In genomic region chr6:132400641-132401119, GRCh38 we compare ENCODE assay signal across 8 cellular contexts. TPM values are rescaled to one million over a fixed set of nuclear protein-coding genes. Genes with fewer than 3 reads are reported as not detected.
DNase-seq lines count a peak whose midpoint lies in the region; ATAC-seq, FAIRE-seq and TF ChIP-seq lines count a peak whose summit lies in the region.

No MANE protein-coding gene starts in this region.

- no peaks in the 10 kb centered on the region for H3K9me3 ChIP-seq in iPS DF 6.9 (ENCODE audit: control insufficient read depth, insufficient read depth, low read length)

- no peaks in the 10 kb centered on the region for H3K36me3 ChIP-seq in iPS DF 6.9 (ENCODE audit: control insufficient read depth, insufficient read depth, low read length)

- no peak for TF ChIP-seq POLR2A in GM12892 (IDR thresholded peaks at IDR 0.05; ENCODE audit: low read depth, low read length)

- no peaks in the 10 kb centered on the region for H3K36me3 Mint-ChIP-seq in activated CD4-positive, alpha-beta T cell treated with anti-CD3 and anti-CD28 coated beads, Interleukin-2, amount 10 ng/mL, durations not matched to agents 24 days and 14 days (ENCODE audit: low read depth)
- H3K36me3 Mint-ChIP-seq in activated CD4-positive, alpha-beta T cell treated with anti-CD3 and anti-CD28 coated beads, Interleukin-2, amount 10 ng/mL, durations not matched to agents 7 days and 5 days (ENCODE audit: low read depth) = no peaks in the 10 kb centered on the region
- no peaks in the 10 kb centered on the region for H3K36me3 Mint-ChIP-seq in activated B cell treated with CpG ODN at 0.5 μM for 24 hours (ENCODE audit: low read depth)
- H3K36me3 Mint-ChIP-seq in stimulated activated naive B cell treated with anti-CD40 and anti-IgM and Interleukin-4, amounts not matched to agents 10 μg/mL and 1 μg/mL and 100 μg/mL, for 72 hours = peaks cover 10 to 11% of the 10 kb centered on the region in 2 donors

- ATAC-seq in activated B cell treated with CpG ODN at 0.5 μM for 24 hours (ENCODE audit: low read depth) = no peak
- ATAC-seq in stimulated activated naive B cell treated with anti-CD40 and anti-IgM and Interleukin-4, amounts not matched to agents 10 μg/mL and 1 μg/mL and 100 μg/mL, for 72 hours (replicated peaks) = no peak

- H3K27me3 Mint-ChIP-seq in activated CD4-positive, alpha-beta T cell treated with anti-CD3 and anti-CD28 coated beads, Interleukin-2, amount 10 ng/mL, durations not matched to agents 24 days and 14 days = peaks cover 67% of the 10 kb centered on the region
- peaks cover 63% of the 10 kb centered on the region for H3K27me3 Mint-ChIP-seq in activated CD4-positive, alpha-beta T cell treated with anti-CD3 and anti-CD28 coated beads, Interleukin-2, amount 10 ng/mL, durations not matched to agents 7 days and 5 days
- H3K27me3 Mint-ChIP-seq in activated B cell treated with CpG ODN at 0.5 μM for 24 hours = peaks cover 7% of the 10 kb centered on the region
- H3K27me3 Mint-ChIP-seq in stimulated activated naive B cell treated with anti-CD40 and anti-IgM and Interleukin-4, amounts not matched to agents 10 μg/mL and 1 μg/mL and 100 μg/mL, for 72 hours = peaks cover 14 to 17% of the 10 kb centered on the region in 2 donors

- FAIRE-seq in GM12892 (lab: Jason Lieb, UNC) = no peak

- peak overlapping the region; percentile 80; the same call in 1 of the 2 replicates for H3K4me3 ChIP-seq in iPS DF 6.9 (ENCODE audit: low read length)

- TF ChIP-seq CTCF in activated B cell treated with CpG ODN at 0.5 μM for 24 hours (IDR thresholded peaks at IDR 0.05) = no peak

- H3K4me1 Mint-ChIP-seq in activated CD4-positive, alpha-beta T cell treated with anti-CD3 and anti-CD28 coated beads, Interleukin-2, amount 10 ng/mL, durations not matched to agents 24 days and 14 days = peaks cover 11% of the 10 kb centered on the region
- H3K4me1 Mint-ChIP-seq in activated CD4-positive, alpha-beta T cell treated with anti-CD3 and anti-CD28 coated beads, Interleukin-2, amount 10 ng/mL, durations not matched to agents 7 days and 5 days = peaks cover 4% of the 10 kb centered on the region
- peaks cover 30% of the 10 kb centered on the region for H3K4me1 Mint-ChIP-seq in activated B cell treated with CpG ODN at 0.5 μM for 24 hours
- peaks cover 19 to 54% of the 10 kb centered on the region in 2 donors for H3K4me1 Mint-ChIP-seq in stimulated activated naive B cell treated with anti-CD40 and anti-IgM and Interleukin-4, amounts not matched to agents 10 μg/mL and 1 μg/mL and 100 μg/mL, for 72 hours

- POLR2A ChIA-PET in activated CD4-positive, alpha-beta T cell treated with anti-CD3 and anti-CD28 coated beads, Interleukin-2, amount 10 ng/mL, durations not matched to agents 7 days and 5 days (lab: Charles Lee) = no interaction called here
- POLR2A ChIA-PET in activated B cell treated with CpG ODN at 0.5 μM for 24 hours (lab: Charles Lee) = interaction anchor here (0.7 to 1.1 kb wide), 3 partner anchors 14 to 112 kb away, joined by 3 to 4 read pairs (median 3); partner anchors contain the start of gene STX7

- H3K27ac Mint-ChIP-seq in activated CD4-positive, alpha-beta T cell treated with anti-CD3 and anti-CD28 coated beads, Interleukin-2, amount 10 ng/mL, durations not matched to agents 24 days and 14 days = no peak overlapping the region
- H3K27ac Mint-ChIP-seq in activated CD4-positive, alpha-beta T cell treated with anti-CD3 and anti-CD28 coated beads, Interleukin-2, amount 10 ng/mL, durations not matched to agents 7 days and 5 days = no peak overlapping the region
- peak overlapping the region; percentile 42 for H3K27ac Mint-ChIP-seq in activated B cell treated with CpG ODN at 0.5 μM for 24 hours
- peak overlapping the region; percentile 94 for H3K27ac Mint-ChIP-seq in stimulated activated naive B cell treated with anti-CD40 and anti-IgM and Interleukin-4, amounts not matched to agents 10 μg/mL and 1 μg/mL and 100 μg/mL, for 72 hours

- H3K4me3 Mint-ChIP-seq in activated CD4-positive, alpha-beta T cell treated with anti-CD3 and anti-CD28 coated beads, Interleukin-2, amount 10 ng/mL, durations not matched to agents 24 days and 14 days = peak overlapping the region; percentile 48
- no peak overlapping the region for H3K4me3 Mint-ChIP-seq in activated CD4-positive, alpha-beta T cell treated with anti-CD3 and anti-CD28 coated beads, Interleukin-2, amount 10 ng/mL, durations not matched to agents 7 days and 5 days
- peak overlapping the region; percentile 88 for H3K4me3 Mint-ChIP-seq in activated B cell treated with CpG ODN at 0.5 μM for 24 hours
- H3K4me3 Mint-ChIP-seq in stimulated activated naive B cell treated with anti-CD40 and anti-IgM and Interleukin-4, amounts not matched to agents 10 μg/mL and 1 μg/mL and 100 μg/mL, for 72 hours = peak overlapping the region; percentile 90 to 93

- peaks cover 6% of the 10 kb centered on the region for H3K9me3 Mint-ChIP-seq in activated CD4-positive, alpha-beta T cell treated with anti-CD3 and anti-CD28 coated beads, Interleukin-2, amount 10 ng/mL, durations not matched to agents 24 days and 14 days
- H3K9me3 Mint-ChIP-seq in activated CD4-positive, alpha-beta T cell treated with anti-CD3 and anti-CD28 coated beads, Interleukin-2, amount 10 ng/mL, durations not matched to agents 7 days and 5 days = no peaks in the 10 kb centered on the region
- H3K9me3 Mint-ChIP-seq in activated B cell treated with CpG ODN at 0.5 μM for 24 hours = peaks cover 5% of the 10 kb centered on the region
- peaks cover 7 to 12% of the 10 kb centered on the region in 2 donors for H3K9me3 Mint-ChIP-seq in stimulated activated naive B cell treated with anti-CD40 and anti-IgM and Interleukin-4, amounts not matched to agents 10 μg/mL and 1 μg/mL and 100 μg/mL, for 72 hours

- no CpG with 5 or more reads among the region's 33 CpGs for WGBS in iPS DF 6.9 (ENCODE audit: insufficient coverage, insufficient read length)

- intact Hi-C loops in activated CD4-positive, alpha-beta T cell treated with anti-CD3 and anti-CD28 coated beads, Interleukin-2, amount 10 ng/mL, durations not matched to agents 24 days and 14 days (cut with micrococcal nuclease) = loop anchor here (5.0 kb wide), 2 partner anchors 33 to 82 kb away; no protein-coding TSS in a partner anchor
- intact Hi-C loops in activated B cell treated with CpG ODN at 0.5 μM for 24 hours (cut with micrococcal nuclease) = loop anchor here (2.0 to 5.0 kb wide), 4 partner anchors 42 to 412 kb away; partner anchors contain the start of gene RPS12

- CTCF ChIA-PET in activated CD4-positive, alpha-beta T cell treated with anti-CD3 and anti-CD28 coated beads, Interleukin-2, amount 10 ng/mL, durations not matched to agents 7 days and 5 days (lab: Charles Lee) = interaction anchor here (0.6 kb wide), 1 partner anchor 1003 kb away, joined by 3 read pairs; no protein-coding TSS in a partner anchor
- CTCF ChIA-PET in activated B cell treated with CpG ODN at 0.5 μM for 24 hours (lab: Charles Lee) = interaction anchor here (1.4 to 1.6 kb wide), 2 partner anchors 100 to 121 kb away, joined by 4 to 5 read pairs; no protein-coding TSS in a partner anchor

- H3K4me1 ChIP-seq in iPS DF 6.9 (ENCODE audit: control insufficient read depth, insufficient read depth, low read length) = no peaks in the 10 kb centered on the region; the same call in 1 of the 2 replicates

- no peak overlapping the region for H3K27ac ChIP-seq in iPS DF 6.9 (ENCODE audit: low read length)

- H3K27me3 ChIP-seq in iPS DF 6.9 (ENCODE audit: control insufficient read depth, insufficient read depth, low read length) = peaks cover 16% of the 10 kb centered on the region; the same call in 1 of the 2 replicates

- no peak for DNase-seq in activated CD4-positive, alpha-beta T cell treated with anti-CD3 and anti-CD28 coated beads, Interleukin-2, amount 10 ng/mL, durations not matched to agents 24 days and 14 days
- no peak for DNase-seq in activated CD4-positive, alpha-beta T cell treated with anti-CD3 and anti-CD28 coated beads, Interleukin-2, amount 10 ng/mL, durations not matched to agents 7 days and 5 days
- DNase-seq in activated B cell treated with CpG ODN at 0.5 μM for 24 hours = peak; percentile 37
- DNase-seq in iPS DF 6.9 (ENCODE audit: low read depth, low spot score) = no peak
- DNase-seq in stimulated activated naive B cell treated with anti-CD40 and anti-IgM and Interleukin-4, amounts not matched to agents 10 μg/mL and 1 μg/mL and 100 μg/mL, for 72 hours = no peak
- DNase-seq in GM12892 (ENCODE audit: insufficient read length) = no peak
- no peak for DNase-seq in NCI-H2029 treated with DMSO at 0.1 percent for 48 hours (lab: John Stamatoyannopoulos, UW)
- DNase-seq in UCSD-AML1 (lab: John Stamatoyannopoulos, UW; ENCODE audit: unreplicated experiment) = no peak

RNA-seq across cellular contexts. Expression of gene MOXD1, which starts 0.6 kb away (rescaled TPM):
- 0.12 TPM in 1 of 2 replicates, not detected in the other for total RNA-seq in activated CD4-positive, alpha-beta T cell treated with anti-CD3 and anti-CD28 coated beads, Interleukin-2, amount 10 ng/mL, durations not matched to agents 24 days and 14 days
- total RNA-seq in activated CD4-positive, alpha-beta T cell treated with anti-CD3 and anti-CD28 coated beads, Interleukin-2, amount 10 ng/mL, durations not matched to agents 7 days and 5 days = not detected
- total RNA-seq in activated B cell treated with CpG ODN at 0.5 μM for 24 hours = 3.2 and 3.7 TPM in 2 replicates
- polyA plus RNA-seq in GM12892 (2012; ENCODE audit: missing spikeins) = 4.3 TPM

Comparison
In these comparisons a context has a peak if more than half of its experiments do, and no peak if none do; other contexts are left out.
1. H3K27ac Mint-ChIP-seq: peak in activated B cell treated with CpG ODN at 0.5 μM for 24 hours (single experiment) and stimulated activated naive B cell treated with anti-CD40 and anti-IgM and Interleukin-4, amounts not matched to agents 10 μg/mL and 1 μg/mL and 100 μg/mL, for 72 hours (single experiment); none in activated CD4-positive, alpha-beta T cell treated with anti-CD3 and anti-CD28 coated beads, Interleukin-2, amount 10 ng/mL, durations not matched to agents 24 days and 14 days (single experiment) and activated CD4-positive, alpha-beta T cell treated with anti-CD3 and anti-CD28 coated beads, Interleukin-2, amount 10 ng/mL, durations not matched to agents 7 days and 5 days (single experiment).